Comparison of ENCODE assay signal across 17 cellular contexts in genomic region chr3:10600159-10601125, GRCh38.
A peak's percentile ranks its signal among the peaks of the same experiment; 100 is the strongest.
DNase-seq lines count a peak whose midpoint lies in the region; ATAC-seq and TF ChIP-seq lines count a peak whose summit lies in the region.
"Had no signal": no experiment of that assay in that cellular context is flagged by ENCODE, and none has a peak within 500 bp of the region (broad histone marks: within the 10 kb centered on the region; RNA-seq: fewer than 3 reads in every experiment).

No MANE protein-coding gene starts in this region.

- no peak overlapping the region for H2BK15ac ChIP-seq in H9 (ENCODE audit: low read depth, low read length)

- H3K27me3 ChIP-seq in H9 (ENCODE audit: insufficient read depth, low read length): no peaks in the 10 kb centered on the region
- H3K27me3 ChIP-seq in SK-N-SH (ENCODE audit: insufficient read depth): no peaks in the 10 kb centered on the region
- H3K27me3 ChIP-seq in gastroesophageal sphincter: peaks cover 36% of the 10 kb centered on the region
- H3K27me3 ChIP-seq: transverse colon had no signal

- no peaks in the 10 kb centered on the region for H3K36me3 Mint-ChIP-seq in H9 (ENCODE audit: insufficient read depth in 1 of 3, low read depth in 3 of 3)
- H3K36me3 Mint-ChIP-seq: activated naive CD8-positive, alpha-beta T cell; immature natural killer cell had no signal

- H3K23ac ChIP-seq in H9 (ENCODE audit: insufficient read length, low read depth, low read length): no peak overlapping the region

- H2BK5ac ChIP-seq in H9 (ENCODE audit: insufficient read length, low read length): no peak overlapping the region

- H3K27ac ChIP-seq in H9 (ENCODE audit: insufficient read length, low read depth, low read length) (no peak overlapping the region), SK-N-SH (ENCODE audit: low read depth in 2 of 2, low read length in 1 of 2) (peak overlapping the region in 1 of 2 experiments; percentile 89; a peak in 2 of 4 replicates), gastroesophageal sphincter (no peak overlapping the region)
- H3K27ac ChIP-seq: C4-2B, skin epidermis, transverse colon had no signal

- no peak overlapping the region for H3K56ac ChIP-seq in H9 (ENCODE audit: insufficient read length, low read depth, low read length)

- H4K20me1 ChIP-seq in H9 (ENCODE audit: control insufficient read depth, insufficient read depth, insufficient read length) (no peaks in the 10 kb centered on the region), SK-N-SH (ENCODE audit: insufficient read depth) (no peaks in the 10 kb centered on the region)

- H3K27me3 Mint-ChIP-seq in H9 (ENCODE audit: low read depth): peaks cover 4% of the 10 kb centered on the region

- H3K4me3 Mint-ChIP-seq in H9: no peak overlapping the region
- H3K4me3 Mint-ChIP-seq: activated naive CD8-positive, alpha-beta T cell; immature natural killer cell had no signal

- H3K4me2 ChIP-seq in H9 (ENCODE audit: insufficient read depth, insufficient read length, low read length): no peak overlapping the region
- no peak overlapping the region for H3K4me2 ChIP-seq in SK-N-SH

- no peak overlapping the region for H4K8ac ChIP-seq in H9 (replicated peaks; ENCODE audit: insufficient read length, low read depth, low read length)

- TF ChIP-seq CTCF in H9 (conservative IDR thresholded peaks at IDR 0.05) (no peak), SK-N-SH (IDR thresholded peaks at IDR 0.05) (no peak), gastroesophageal sphincter (IDR thresholded peaks at IDR 0.05) (no peak)

- no peak overlapping the region for H2BK12ac ChIP-seq in H9 (ENCODE audit: insufficient read length, low read depth, low read length)

- no peak overlapping the region for H3K4me3 ChIP-seq in SK-N-SH (ENCODE audit: low read depth in 2 of 2, low read length in 1 of 2)
- no peak overlapping the region for H3K4me3 ChIP-seq in gastroesophageal sphincter
- H3K4me3 ChIP-seq: skin epidermis, transverse colon had no signal

- H4K5ac ChIP-seq in H9 (ENCODE audit: insufficient read length, low read depth, low read length): no peak overlapping the region

- peaks cover 8 to 16% of the 10 kb centered on the region in 2 experiments for H3K4me1 Mint-ChIP-seq in H9
- H3K4me1 Mint-ChIP-seq: immature natural killer cell had no signal

- CTCF ChIA-PET in SK-N-SH (lab: Yijun Ruan, JAX): interaction anchor here (0.9 to 1.9 kb wide), 7 partner anchors 14 to 139 kb away, joined by 3 to 6 read pairs (median 5); no protein-coding TSS in a partner anchor

- H3K18ac ChIP-seq in H9 (ENCODE audit: insufficient read length, low read depth, low read length): no peak overlapping the region

- peak; percentile 37 for TF ChIP-seq RAD21 in SK-N-SH (IDR thresholded peaks at IDR 0.05; ENCODE audit: low read length)

- H3K4ac ChIP-seq in H9 (ENCODE audit: low read depth, low read length): no peak overlapping the region

- intact Hi-C loops in posterior vena cava (cut with DNase I): no loop called here

- no peaks in the 10 kb centered on the region for H3K79me1 ChIP-seq in H9 (ENCODE audit: insufficient read depth, low read depth, low read length, poor library complexity, severe bottlenecking)

- no peak overlapping the region for H4K91ac ChIP-seq in H9 (ENCODE audit: insufficient read length, low read depth, low read length)

- no CpG with 5 or more reads among the region's 14 CpGs for WGBS in H9 (ENCODE audit: extremely low coverage, insufficient read length, low lambda C conversion rate)
- 20% methylated on average over 13 of the region's 14 CpGs for WGBS in SK-N-SH (ENCODE audit: low lambda C conversion rate)
- 48% methylated on average over 6 of the region's 14 CpGs; no CpG with 5 or more reads in 1 of the 2 donors for WGBS in gastroesophageal sphincter (ENCODE audit: low coverage in 1 of 2), 2 donors

- no peaks in the 10 kb centered on the region for H3K36me3 ChIP-seq in SK-N-SH (replicated peaks in 1 of 2; ENCODE audit: control insufficient read depth in 1 of 2, insufficient read depth in 2 of 2, low read length in 1 of 2)
- no peaks in the 10 kb centered on the region for H3K36me3 ChIP-seq in gastroesophageal sphincter
- H3K36me3 ChIP-seq: transverse colon had no signal

- H3F3A ChIP-seq in SK-N-SH (replicated peaks; ENCODE audit: insufficient read depth): no peaks in the 10 kb centered on the region

- H3K9me3 ChIP-seq in H9 (ENCODE audit: control insufficient read depth, low read depth, low read length) (no peaks in the 10 kb centered on the region), SK-N-SH (no peaks in the 10 kb centered on the region), gastroesophageal sphincter (no peaks in the 10 kb centered on the region)
- H3K9me3 ChIP-seq: transverse colon had no signal

- no peaks in the 10 kb centered on the region for H3K23me2 ChIP-seq in H9 (ENCODE audit: insufficient read length, low read depth, low read length, poor library complexity, severe bottlenecking)

- H3K4me1 ChIP-seq in H9 (ENCODE audit: insufficient read depth, low read length) (no peaks in the 10 kb centered on the region), SK-N-SH (ENCODE audit: control insufficient read depth in 1 of 2, insufficient read depth in 2 of 2, low read depth in 1 of 2, low read length in 1 of 2) (peaks cover 0 to 33% of the 10 kb centered on the region in 2 experiments; a peak in 1 of 4 replicates), gastroesophageal sphincter (no peaks in the 10 kb centered on the region)
- H3K4me1 ChIP-seq: transverse colon had no signal

- TF ChIP-seq POLR2A in gastroesophageal sphincter (IDR thresholded peaks at IDR 0.05): no peak

- peak overlapping the region in 1 of 3 experiments; percentile 61; a peak in 1 of 7 replicates for H3K27ac Mint-ChIP-seq in H9
- H3K27ac Mint-ChIP-seq: activated naive CD8-positive, alpha-beta T cell; immature natural killer cell had no signal

- H3K9me2 ChIP-seq in SK-N-SH: no peaks in the 10 kb centered on the region

- peak overlapping the region; percentile 8; the same call in 1 of the 2 replicates for H3K14ac ChIP-seq in H9 (ENCODE audit: insufficient read depth, low read length)

- no peak overlapping the region for H2BK20ac ChIP-seq in H9 (ENCODE audit: low read depth, low read length, poor library complexity, severe bottlenecking)

- POLR2A ChIA-PET in SK-N-SH (lab: Yijun Ruan, JAX): interaction anchor here (0.6 kb wide), 2 partner anchors 115 to 145 kb away, joined by 3 read pairs; no protein-coding TSS in a partner anchor

- ATAC-seq in gastroesophageal sphincter: no peak
- no peak for ATAC-seq in GM21528 (IDR thresholded peaks at IDR 0.05; ENCODE audit: low FRiP score, unreplicated experiment)
- ATAC-seq in HG03469 (IDR thresholded peaks at IDR 0.05; ENCODE audit: unreplicated experiment): no peak

- H3K9ac ChIP-seq in H9 (ENCODE audit: extremely low read depth, insufficient read length, low read length) (no peak overlapping the region), SK-N-SH (no peak overlapping the region)

- peak in 1 of 2 experiments; percentile 75; a peak in 2 of 4 replicates for TF ChIP-seq EP300 in SK-N-SH (IDR thresholded peaks at IDR 0.05; ENCODE audit: borderline replicate concordance in 1 of 2, low read depth in 1 of 2, low read length in 1 of 2)
- no peak for TF ChIP-seq EP300 in gastroesophageal sphincter (IDR thresholded peaks at IDR 0.05)

- DNase-seq in H9 (no peak), SK-N-SH (peak; percentile 83), globus pallidus (ENCODE audit: low spot score) (peak; percentile 74), posterior vena cava (ENCODE audit: low spot score) (peak; percentile 28)
- DNase-seq: activated CD4-positive, alpha-beta T cell treated with anti-CD3 and anti-CD28 coated beads, Interleukin-2, amount 50 U/mL, for 4 hours; activated T-cell treated with anti-CD3 and anti-CD28 coated beads, Interleukin-2, amount 50 U/mL, for 1 hour; cerebellar nuclear complex; HCEC 1CT; immature natural killer cell; T1000; transverse colon had no signal

- H3K79me2 ChIP-seq in H9 (ENCODE audit: insufficient read depth, low read length) (no peaks in the 10 kb centered on the region), SK-N-SH (ENCODE audit: insufficient read depth) (no peaks in the 10 kb centered on the region)

- no peak overlapping the region for H2AFZ ChIP-seq in H9 (ENCODE audit: low read length)
- no peak overlapping the region for H2AFZ ChIP-seq in SK-N-SH (ENCODE audit: low read depth)

- no peaks in the 10 kb centered on the region for H3K9me3 Mint-ChIP-seq in H9
- H3K9me3 Mint-ChIP-seq: immature natural killer cell had no signal

- no peak overlapping the region for H2BK120ac ChIP-seq in H9 (ENCODE audit: low read depth, low read length, poor library complexity, severe bottlenecking)

- H2AK5ac ChIP-seq in H9 (ENCODE audit: insufficient read length, low read length): no peak overlapping the region

- H3T11ph ChIP-seq in H9 (ENCODE audit: low read length): no peak overlapping the region

TF ChIP-seq in SK-N-SH, 30 proteins besides CTCF, POLR2A, EP300 and RAD21:
- TF ChIP-seq CHD2 (IDR thresholded peaks at IDR 0.05; ENCODE audit: low read length, partially characterized antibody) (peak; percentile 27), GATA2 (CRISPR knock-in tag; IDR thresholded peaks at IDR 0.05) (peak; percentile 95), RCOR1 (IDR thresholded peaks at IDR 0.05; ENCODE audit: low read length) (peak; percentile 72), ELF1 (IDR thresholded peaks at IDR 0.05) (no peak), MXI1 (IDR thresholded peaks at IDR 0.05; ENCODE audit: low read depth, low read length) (peak; percentile 53; the same call in 1 of the 2 replicates)
